16 cellular contexts compared by ENCODE assay signal in genomic region chr5:10324519-10325370, GRCh38. TPM values are rescaled to one million over a fixed set of nuclear protein-coding genes. Genes with fewer than 3 reads are reported as not detected.
DNase-seq lines count a peak whose midpoint lies in the region; ATAC-seq and TF ChIP-seq lines count a peak whose summit lies in the region.
"Had no signal": no experiment of that assay in that cellular context is flagged by ENCODE, and none has a peak within 500 bp of the region (broad histone marks: within the 10 kb centered on the region; RNA-seq: fewer than 3 reads in every experiment).

No MANE protein-coding gene starts in this region.

- H3K9me3 ChIP-seq in parathyroid adenoma (ENCODE audit: control insufficient read depth, low read length) (no peaks in the 10 kb centered on the region), breast epithelium (no peaks in the 10 kb centered on the region)
- H3K9me3 ChIP-seq: tibial nerve had no signal

- H3K79me2 ChIP-seq in parathyroid adenoma: no peaks in the 10 kb centered on the region

- TF ChIP-seq POLR2A in breast epithelium (IDR thresholded peaks at IDR 0.05): no peak

- H3K4me2 ChIP-seq in parathyroid adenoma (ENCODE audit: low read length): peak overlapping the region; percentile 34

- peak overlapping the region in 1 of 5 experiments; percentile 16 for H3K4me3 Mint-ChIP-seq in brain
- H3K4me3 Mint-ChIP-seq in activated CD4-positive, alpha-beta T cell treated with anti-CD3 and anti-CD28 coated beads, Interleukin-2, amount 10 ng/mL, durations not matched to agents 7 days and 5 days: no peak overlapping the region
- H3K4me3 Mint-ChIP-seq: activated CD4-positive, alpha-beta memory T cell treated with anti-CD3 and anti-CD28 coated beads for 36 hours; CD4-positive, alpha-beta T cell had no signal

- CTCF ChIA-PET in activated CD4-positive, alpha-beta T cell treated with anti-CD3 and anti-CD28 coated beads, Interleukin-2, amount 10 ng/mL, durations not matched to agents 7 days and 5 days (lab: Charles Lee): interaction anchor here (0.7 kb wide), 1 partner anchor 8 kb away, joined by 3 read pairs; no protein-coding TSS in a partner anchor

- DNase-seq in NCI-H2107 treated with DMSO at 0.1 percent for 48 hours (lab: John Stamatoyannopoulos, UW; ENCODE audit: unreplicated experiment) (peak; percentile 23), NCI-H2107 (lab: John Stamatoyannopoulos, UW) (no peak), NOMO-1 treated with DMSO at 0.1 percent for 48 hours (lab: John Stamatoyannopoulos, UW; ENCODE audit: unreplicated experiment) (peak; percentile 94), sciatic nerve (ENCODE audit: low spot score) (no peak), breast epithelium (ENCODE audit: low spot score in 2 of 2) (no peak)
- no peak for DNase-seq in activated CD4-positive, alpha-beta T cell treated with anti-CD3 and anti-CD28 coated beads, Interleukin-2, amount 10 ng/mL, durations not matched to agents 7 days and 5 days
- DNase-seq: activated CD4-positive, alpha-beta memory T cell treated with anti-CD3 and anti-CD28 coated beads for 36 hours; activated effector memory CD4-positive, alpha-beta T cell treated with Interleukin-2 at 50 U/mL for 16 hours; amniotic stem cell; CD4-positive, alpha-beta T cell; glutamatergic neuron; GM23248; NCI-H187 had no signal

- no peaks in the 10 kb centered on the region for H3K27me3 Mint-ChIP-seq in brain
- H3K27me3 Mint-ChIP-seq in activated CD4-positive, alpha-beta T cell treated with anti-CD3 and anti-CD28 coated beads, Interleukin-2, amount 10 ng/mL, durations not matched to agents 7 days and 5 days: peaks cover 6% of the 10 kb centered on the region
- H3K27me3 Mint-ChIP-seq: activated CD4-positive, alpha-beta memory T cell treated with anti-CD3 and anti-CD28 coated beads for 36 hours had no signal

- no peak for ATAC-seq in sciatic nerve

- TF ChIP-seq CTCF in brain (conservative IDR thresholded peaks at IDR 0.05): no peak
- TF ChIP-seq CTCF in parathyroid adenoma (IDR thresholded peaks at IDR 0.05): no peak
- no peak for TF ChIP-seq CTCF in breast epithelium (IDR thresholded peaks at IDR 0.05)

- H3K27me3 ChIP-seq in parathyroid adenoma (ENCODE audit: control insufficient read depth, insufficient read depth, low read length): no peaks in the 10 kb centered on the region
- H3K27me3 ChIP-seq in breast epithelium: no peaks in the 10 kb centered on the region
- H3K27me3 ChIP-seq: tibial nerve had no signal

- H3K27ac Mint-ChIP-seq in brain: peak overlapping the region; percentile 0 to 70 (median 64)
- H3K27ac Mint-ChIP-seq in activated CD4-positive, alpha-beta T cell treated with anti-CD3 and anti-CD28 coated beads, Interleukin-2, amount 10 ng/mL, durations not matched to agents 7 days and 5 days: no peak overlapping the region
- H3K27ac Mint-ChIP-seq: activated CD4-positive, alpha-beta memory T cell treated with anti-CD3 and anti-CD28 coated beads for 36 hours; CD4-positive, alpha-beta T cell had no signal

- H3K9me3 Mint-ChIP-seq in brain: no peaks in the 10 kb centered on the region
- H3K9me3 Mint-ChIP-seq in activated CD4-positive, alpha-beta T cell treated with anti-CD3 and anti-CD28 coated beads, Interleukin-2, amount 10 ng/mL, durations not matched to agents 7 days and 5 days: no peaks in the 10 kb centered on the region
- H3K9me3 Mint-ChIP-seq: activated CD4-positive, alpha-beta memory T cell treated with anti-CD3 and anti-CD28 coated beads for 36 hours; CD4-positive, alpha-beta T cell had no signal

- peak overlapping the region; percentile 50 for H2AFZ ChIP-seq in parathyroid adenoma
- H2AFZ ChIP-seq: GM23248 had no signal

- no peak overlapping the region for H3K9ac ChIP-seq in parathyroid adenoma
- H3K9ac ChIP-seq: GM23248 had no signal

- intact Hi-C loops in sciatic nerve (cut with DNase I) (no loop called here), breast epithelium (cut with DNase I; ENCODE audit: low total_unique reads) (no loop called here)

- H3K4me1 ChIP-seq in parathyroid adenoma: peaks cover 19% of the 10 kb centered on the region
- H3K4me1 ChIP-seq in breast epithelium: no peaks in the 10 kb centered on the region

- H3K36me3 Mint-ChIP-seq in brain: no peaks in the 10 kb centered on the region
- no peaks in the 10 kb centered on the region for H3K36me3 Mint-ChIP-seq in activated CD4-positive, alpha-beta T cell treated with anti-CD3 and anti-CD28 coated beads, Interleukin-2, amount 10 ng/mL, durations not matched to agents 7 days and 5 days (ENCODE audit: low read depth)
- H3K36me3 Mint-ChIP-seq: activated CD4-positive, alpha-beta memory T cell treated with anti-CD3 and anti-CD28 coated beads for 36 hours had no signal

- H3K36me3 ChIP-seq in parathyroid adenoma (ENCODE audit: control insufficient read depth, insufficient read depth, low read length): no peaks in the 10 kb centered on the region
- H3K36me3 ChIP-seq in breast epithelium: no peaks in the 10 kb centered on the region
- H3K36me3 ChIP-seq: tibial nerve had no signal

- H3K4me3 ChIP-seq in parathyroid adenoma (ENCODE audit: low read depth, low read length) (no peak overlapping the region), breast epithelium (no peak overlapping the region)
- H3K4me3 ChIP-seq: GM23248, tibial nerve had no signal

- H3K27ac ChIP-seq in parathyroid adenoma (peak overlapping the region; percentile 72), breast epithelium (no peak overlapping the region)
- H3K27ac ChIP-seq: GM23248, tibial nerve had no signal

- POLR2A ChIA-PET in activated CD4-positive, alpha-beta T cell treated with anti-CD3 and anti-CD28 coated beads, Interleukin-2, amount 10 ng/mL, durations not matched to agents 7 days and 5 days (lab: Charles Lee): no interaction called here

- H3K4me1 Mint-ChIP-seq in brain: peaks cover 41% of the 10 kb centered on the region
- peaks cover 2% of the 10 kb centered on the region for H3K4me1 Mint-ChIP-seq in activated CD4-positive, alpha-beta T cell treated with anti-CD3 and anti-CD28 coated beads, Interleukin-2, amount 10 ng/mL, durations not matched to agents 7 days and 5 days

RNA-seq across cellular contexts. Expression of gene CMBL, which starts 17.0 kb away (rescaled TPM):
- polyA plus RNA-seq in brain (ENCODE audit: insufficient read depth, low read depth, low replicate concordance): 86.0 TPM
- total RNA-seq in sciatic nerve: 17.5 TPM
- total RNA-seq in breast epithelium: 1 to 10 TPM; 8.2 to 9.4 (median 9.2) TPM
- total RNA-seq in activated CD4-positive, alpha-beta T cell treated with anti-CD3 and anti-CD28 coated beads, Interleukin-2, amount 10 ng/mL, durations not matched to agents 7 days and 5 days: 1 to 10 TPM in 1 of 2 experiments, under 1 TPM in 1; 0.64 to 1.4 TPM

RNA-seq across cellular contexts. Expression of gene MARCHF6, which starts 28.8 kb away (rescaled TPM):
- polyA plus RNA-seq in brain (ENCODE audit: insufficient read depth, low read depth, low replicate concordance): 160 TPM
- total RNA-seq in sciatic nerve (174 TPM), breast epithelium (100 to 1,000 TPM in 2 of 3 donors, 10 to 100 TPM in 1; 90.8 to 123 (median 121) TPM)
- 10 to 100 TPM; 84.7 to 93.6 TPM for total RNA-seq in activated CD4-positive, alpha-beta T cell treated with anti-CD3 and anti-CD28 coated beads, Interleukin-2, amount 10 ng/mL, durations not matched to agents 7 days and 5 days

Comparison
In these comparisons a context has a peak if more than half of its experiments do, and no peak if none do; other contexts are left out.
1. DNase-seq: peak in NCI-H2107 treated with DMSO at 0.1 percent for 48 hours (single experiment) and NOMO-1 treated with DMSO at 0.1 percent for 48 hours (single experiment); none in NCI-H2107 (single experiment), sciatic nerve (single experiment), breast epithelium (0 of 2) and activated CD4-positive, alpha-beta T cell treated with anti-CD3 and anti-CD28 coated beads, Interleukin-2, amount 10 ng/mL, durations not matched to agents 7 days and 5 days (single experiment).